In genomic region chr5:150143725-150144058, GRCh38 we compare ENCODE assay signal across 13 cellular contexts. TPM values are rescaled to one million over a fixed set of nuclear protein-coding genes. Genes with fewer than 3 reads are reported as not detected.
DNase-seq lines count a peak whose midpoint lies in the region; ATAC-seq, FAIRE-seq and TF ChIP-seq lines count a peak whose summit lies in the region.
"Had no signal": no experiment of that assay in that cellular context is flagged by ENCODE, and none has a peak within 500 bp of the region (broad histone marks: within the 10 kb centered on the region; RNA-seq: fewer than 3 reads in every experiment).

No MANE protein-coding gene starts in this region.

- no peaks in the 10 kb centered on the region for H3K79me2 ChIP-seq in keratinocyte (ENCODE audit: control insufficient read depth, insufficient read depth, low read length)

- H3K9me1 ChIP-seq in keratinocyte (ENCODE audit: control insufficient read depth, extremely low read depth, insufficient read depth, low read length), result no peaks in the 10 kb centered on the region

- WGBS in sigmoid colon, 2 donors, result 72 to 80% methylated on average over 13 of the region's 13 CpGs

- H3K4me1 ChIP-seq in BLaER1 treated with 17β-estradiol and CSF1 and Interleukin-3, amounts not matched to agents 10 nM and 100 nM, result peaks cover 82 to 100% (median 100%) of the 10 kb centered on the region in 10 experiments
- H3K4me1 ChIP-seq in keratinocyte (ENCODE audit: control insufficient read depth, extremely low read depth, insufficient read depth, low read length) (peaks cover 12% of the 10 kb centered on the region), sigmoid colon (peaks cover 0 to 91% (median 84%) of the 10 kb centered on the region in 4 donors)

- peak overlapping the region; percentile 63 to 80 (median 77) for H3K9ac ChIP-seq in BLaER1 treated with 17β-estradiol and CSF1 and Interleukin-3, amounts not matched to agents 10 nM and 100 nM
- no peak overlapping the region for H3K9ac ChIP-seq in keratinocyte (ENCODE audit: control insufficient read depth, extremely low read depth, insufficient read depth, low read length)

- no peak for DNase-seq in MCF 10A (ENCODE audit: unreplicated experiment)
- no peak for DNase-seq in keratinocyte (ENCODE audit: low read depth, low spot score)
- DNase-seq in sigmoid colon, result no peak
- no peak for DNase-seq in NK-92 treated with Interleukin-12 subunit alpha and Interleukin-12 subunit beta, amount 100 ng/mL, for 24 hours (lab: John Stamatoyannopoulos, UW)
- DNase-seq in activated CD4-positive, alpha-beta T cell treated with anti-CD3 and anti-CD28 coated beads for 1 hour, result no peak
- DNase-seq: stimulated activated CD4-positive, alpha-beta T cell treated with anti-CD3 and anti-CD28 coated beads, Interleukin-4, amount 100 ng/mL, for 24 hours had no signal

- CTCF ChIA-PET in MCF 10A (lab: Yijun Ruan, JAX), result interaction anchor here (0.6 to 4.0 kb wide), 8 partner anchors 9 to 1960 kb away, joined by 3 to 26 read pairs (median 4); no protein-coding TSS in a partner anchor

- TF ChIP-seq CTCF in MCF 10A (IDR thresholded peaks at IDR 0.05; ENCODE audit: unreplicated experiment) (no peak), keratinocyte (optimal IDR thresholded peaks at IDR 0.05 in 1 of 3, IDR thresholded peaks at IDR 0.05 in 1 of 3, conservative IDR thresholded peaks at IDR 0.05 in 1 of 3; ENCODE audit: extremely low read depth in 1 of 3, insufficient read depth in 2 of 3, low read length in 3 of 3) (no peak), sigmoid colon (IDR thresholded peaks at IDR 0.05) (no peak)

- peak overlapping the region; percentile 90 to 100 (median 98) for H3K4me2 ChIP-seq in BLaER1 treated with 17β-estradiol and CSF1 and Interleukin-3, amounts not matched to agents 10 nM and 100 nM
- H3K4me2 ChIP-seq in keratinocyte (ENCODE audit: control insufficient read depth, extremely low read depth, insufficient read depth, low read depth, low read length), result peak overlapping the region; percentile 11

- H3K4me3 ChIP-seq in BLaER1 treated with 17β-estradiol and CSF1 and Interleukin-3, amounts not matched to agents 10 nM and 100 nM, result peak overlapping the region in 8 of 10 experiments; percentile 35 to 63 (median 50); a peak in 17 of 20 replicates
- H3K4me3 ChIP-seq in keratinocyte (ENCODE audit: control insufficient read depth in 2 of 3, extremely low read depth in 1 of 3, insufficient read depth in 2 of 3, low read depth in 1 of 3, low read length in 3 of 3) (no peak overlapping the region), sigmoid colon (peak overlapping the region in 3 of 4 donors; percentile 10 to 12 (median 11))

- no peaks in the 10 kb centered on the region for H3K36me3 Mint-ChIP-seq in MCF 10A (ENCODE audit: insufficient read depth, unreplicated experiment)

- H3K36me3 ChIP-seq in BLaER1 treated with 17β-estradiol and CSF1 and Interleukin-3, amounts not matched to agents 10 nM and 100 nM, result peaks cover 0 to 11% (median 5%) of the 10 kb centered on the region in 11 experiments; a peak in 12 of 22 replicates
- H3K36me3 ChIP-seq in keratinocyte (ENCODE audit: control insufficient read depth in 2 of 2, extremely low read depth in 1 of 2, insufficient read depth in 2 of 2, low read length in 2 of 2) (no peaks in the 10 kb centered on the region), sigmoid colon (peaks cover 0 to 3% (median 0%) of the 10 kb centered on the region in 4 donors)

- no peak for TF ChIP-seq EP300 in sigmoid colon (IDR thresholded peaks at IDR 0.05)

- TF ChIP-seq POLR2A in sigmoid colon (IDR thresholded peaks at IDR 0.05), result no peak

- ATAC-seq in HG02973 (IDR thresholded peaks at IDR 0.05; ENCODE audit: unreplicated experiment) (no peak), HG02588 (IDR thresholded peaks at IDR 0.05; ENCODE audit: unreplicated experiment) (no peak)

- POLR2A ChIA-PET in MCF 10A (lab: Yijun Ruan, JAX), result interaction anchor here (0.6 to 0.9 kb wide), 4 partner anchors 14 to 902 kb away, joined by 3 to 4 read pairs (median 3); no protein-coding TSS in a partner anchor

- FAIRE-seq in keratinocyte (lab: Jason Lieb, UNC), result no peak
- FAIRE-seq: endothelial cell of umbilical vein had no signal

- H3K4me3 Mint-ChIP-seq in MCF 10A (ENCODE audit: unreplicated experiment), result peak overlapping the region; percentile 35

- dilution Hi-C loops in keratinocyte (cut with MboI; ENCODE audit: extremely low pct_ligation_motif_present, low sequenced_read_pairs), result no loop called here

- peaks cover 41% of the 10 kb centered on the region for H3K4me1 Mint-ChIP-seq in MCF 10A (ENCODE audit: insufficient read depth, unreplicated experiment)

- peak overlapping the region; percentile 70 to 91 (median 84); a peak in 21 of 22 replicates for H3K27ac ChIP-seq in BLaER1 treated with 17β-estradiol and CSF1 and Interleukin-3, amounts not matched to agents 10 nM and 100 nM
- H3K27ac ChIP-seq in keratinocyte (ENCODE audit: control insufficient read depth, insufficient read depth, low read length), result no peak overlapping the region
- H3K27ac ChIP-seq in sigmoid colon, result peak overlapping the region; percentile 84 to 92 (median 87)

- no peak overlapping the region for H2AFZ ChIP-seq in keratinocyte (ENCODE audit: control insufficient read depth, low read length)

- H4K20me1 ChIP-seq in BLaER1 treated with 17β-estradiol and CSF1 and Interleukin-3, amounts not matched to agents 10 nM and 100 nM, result no peaks in the 10 kb centered on the region
- H4K20me1 ChIP-seq in keratinocyte (ENCODE audit: control insufficient read depth, extremely low read depth, insufficient read depth, low read length), result no peaks in the 10 kb centered on the region

- no peaks in the 10 kb centered on the region for H3K27me3 ChIP-seq in BLaER1 treated with 17β-estradiol and CSF1 and Interleukin-3, amounts not matched to agents 10 nM and 100 nM
- H3K27me3 ChIP-seq in keratinocyte (ENCODE audit: control insufficient read depth, extremely low read depth, insufficient read depth, low read length), result no peaks in the 10 kb centered on the region
- no peaks in the 10 kb centered on the region for H3K27me3 ChIP-seq in sigmoid colon

- H3K9me3 ChIP-seq in BLaER1 treated with 17β-estradiol and CSF1 and Interleukin-3, amounts not matched to agents 10 nM and 100 nM (replicated peaks in 1 of 11), result no peaks in the 10 kb centered on the region
- H3K9me3 ChIP-seq in keratinocyte (ENCODE audit: control insufficient read depth, low read depth, low read length), result no peaks in the 10 kb centered on the region
- no peaks in the 10 kb centered on the region for H3K9me3 ChIP-seq in sigmoid colon

- no TSS peak for BruUV-seq in MCF 10A (replicated peaks; lab: Mats Ljungman, UMichigan)

- no peaks in the 10 kb centered on the region for H3K27me3 Mint-ChIP-seq in MCF 10A (ENCODE audit: insufficient read depth, unreplicated experiment)

- H3K9me3 Mint-ChIP-seq in MCF 10A (ENCODE audit: unreplicated experiment), result no peaks in the 10 kb centered on the region

- H3K27ac Mint-ChIP-seq in MCF 10A (ENCODE audit: low read depth, unreplicated experiment), result peak overlapping the region; percentile 89

- intact Hi-C loops in MCF 10A (cut with micrococcal nuclease) (no loop called here), sigmoid colon (cut with DNase I) (no loop called here)

RNA-seq across cellular contexts. Expression of gene PDGFRB, which starts 12.0 kb away (rescaled TPM):
- 0.07 and 0.63 TPM in 2 replicates for total RNA-seq in MCF 10A (2022)
- polyA plus RNA-seq in keratinocyte, result 0.14 TPM in 1 of 3 replicates, not detected in the others
- not detected for polyA plus RNA-seq in keratinocyte (2011; ENCODE audit: low read depth)
- 0.03 TPM in 1 of 2 replicates, not detected in the other for polyA plus RNA-seq in keratinocyte (2011; cell fraction: cytosol; rRNA removed)
- polyA plus RNA-seq in keratinocyte (2011; cell fraction: nucleus; rRNA removed), result not detected in 2 replicates
- not detected in 2 replicates for polyA plus RNA-seq in keratinocyte (2012; ENCODE audit: low replicate concordance)
- polyA minus RNA-seq in keratinocyte, result 0.46 TPM in 1 of 3 replicates, not detected in the others
- polyA minus RNA-seq in keratinocyte (2011; cell fraction: cytosol; rRNA and poly(A)+ RNA removed), result not detected
- polyA minus RNA-seq in keratinocyte (2011; cell fraction: nucleus; rRNA and poly(A)+ RNA removed), result 0.21 TPM in 1 of 2 replicates, not detected in the other
- 100 to 1,000 TPM in 1 of 4 donors, 10 to 100 TPM in 3; 54.9 to 104 (median 69.4) TPM for total RNA-seq in sigmoid colon
- 10 to 100 TPM in 1 of 3 donors, 1 to 10 TPM in 2; 3.9 to 26.7 (median 6.0) TPM for polyA plus RNA-seq in sigmoid colon

RNA-seq across cellular contexts. Expression of gene CDX1, which starts 22.9 kb away (rescaled TPM):
- not detected in 2 replicates for total RNA-seq in MCF 10A (2022)
- not detected in 3 replicates for polyA plus RNA-seq in keratinocyte
- not detected for polyA plus RNA-seq in keratinocyte (2011; ENCODE audit: low read depth)
- not detected in 2 replicates for polyA plus RNA-seq in keratinocyte (2011; cell fraction: cytosol; rRNA removed)
- not detected in 2 replicates for polyA plus RNA-seq in keratinocyte (2011; cell fraction: nucleus; rRNA removed)
- polyA plus RNA-seq in keratinocyte (2012; ENCODE audit: low replicate concordance), result not detected in 2 replicates
- not detected in 3 replicates for polyA minus RNA-seq in keratinocyte
- polyA minus RNA-seq in keratinocyte (2011; cell fraction: cytosol; rRNA and poly(A)+ RNA removed), result not detected
- polyA minus RNA-seq in keratinocyte (2011; cell fraction: nucleus; rRNA and poly(A)+ RNA removed), result not detected in 2 replicates
- 1 to 10 TPM in 1 of 4 donors, under 1 TPM in 1, not detected in 2; 0.71 to 1.4 TPM for total RNA-seq in sigmoid colon
- 100 to 1,000 TPM; 325 to 455 (median 330) TPM for polyA plus RNA-seq in sigmoid colon
- total RNA-seq: endothelial cell of umbilical vein, LHCN-M2, lower leg skin had no signal
- polyA plus RNA-seq: endothelial cell of umbilical vein had no signal

RNA-seq across cellular contexts. Expression of gene SLC6A7, which starts 46.2 kb away (rescaled TPM):
- total RNA-seq in MCF 10A (2022) (not detected in 2 replicates), sigmoid colon (not detected)
- polyA plus RNA-seq in keratinocyte (not detected in 3 replicates), sigmoid colon (10 to 100 TPM in 1 of 3 donors, under 1 TPM in 2; 0.46 to 10.8 (median 0.60) TPM)
- polyA plus RNA-seq in keratinocyte (2011; ENCODE audit: low read depth), result not detected
- not detected in 2 replicates for polyA plus RNA-seq in keratinocyte (2011; cell fraction: cytosol; rRNA removed)
- polyA plus RNA-seq in keratinocyte (2011; cell fraction: nucleus; rRNA removed), result not detected in 2 replicates
- polyA plus RNA-seq in keratinocyte (2012; ENCODE audit: low replicate concordance), result not detected in 2 replicates
- polyA minus RNA-seq in keratinocyte, result not detected in 3 replicates
- not detected for polyA minus RNA-seq in keratinocyte (2011; cell fraction: cytosol; rRNA and poly(A)+ RNA removed)
- polyA minus RNA-seq in keratinocyte (2011; cell fraction: nucleus; rRNA and poly(A)+ RNA removed), result not detected in 2 replicates
- total RNA-seq: endothelial cell of umbilical vein, LHCN-M2 had no signal
- polyA plus RNA-seq: BJ, endothelial cell of umbilical vein had no signal

RNA-seq across cellular contexts. Expression of gene CSF1R, which starts 57.3 kb away (rescaled TPM):
- total RNA-seq in MCF 10A (2022) (0.88 and 1.6 TPM in 2 replicates), sigmoid colon (10 to 100 TPM; 21.9 to 44.4 (median 36.0) TPM)
- polyA plus RNA-seq in keratinocyte (0.21 TPM in 1 of 3 replicates, not detected in the others), sigmoid colon (10 to 100 TPM; 10.8 to 26.1 (median 16.3) TPM)
- polyA plus RNA-seq in keratinocyte (2011; ENCODE audit: low read depth), result 0.09 TPM
- 0.03 and 0.10 TPM in 2 replicates for polyA plus RNA-seq in keratinocyte (2011; cell fraction: cytosol; rRNA removed)
- polyA plus RNA-seq in keratinocyte (2011; cell fraction: nucleus; rRNA removed), result 0.10 and 0.13 TPM in 2 replicates
- 0.08 TPM in 1 of 2 replicates, not detected in the other for polyA plus RNA-seq in keratinocyte (2012; ENCODE audit: low replicate concordance)
- 0.10 to 0.32 TPM in 2 of 3 replicates, not detected in the other for polyA minus RNA-seq in keratinocyte
- polyA minus RNA-seq in keratinocyte (2011; cell fraction: cytosol; rRNA and poly(A)+ RNA removed), result not detected
- polyA minus RNA-seq in keratinocyte (2011; cell fraction: nucleus; rRNA and poly(A)+ RNA removed), result not detected in 2 replicates
- total RNA-seq: endothelial cell of umbilical vein had no signal
- polyA plus RNA-seq: endothelial cell of umbilical vein had no signal

Comparison
In these comparisons a context has a peak if more than half of its experiments do, and no peak if none do; other contexts are left out.
1. H3K4me3 ChIP-seq: peak in BLaER1 treated with 17β-estradiol and CSF1 and Interleukin-3, amounts not matched to agents 10 nM and 100 nM (8 of 10) and sigmoid colon (3 of 4); none in keratinocyte (0 of 3).
2. RNA of gene PDGFRB, which starts 12.0 kb away (total RNA-seq): 54.9 to 104 TPM in sigmoid colon; 0.07 to 0.63 TPM in MCF 10A; every median in the first group is over 10 times any median in the second.